26 cellular contexts compared by ENCODE assay signal in the genomic region with DNA sequence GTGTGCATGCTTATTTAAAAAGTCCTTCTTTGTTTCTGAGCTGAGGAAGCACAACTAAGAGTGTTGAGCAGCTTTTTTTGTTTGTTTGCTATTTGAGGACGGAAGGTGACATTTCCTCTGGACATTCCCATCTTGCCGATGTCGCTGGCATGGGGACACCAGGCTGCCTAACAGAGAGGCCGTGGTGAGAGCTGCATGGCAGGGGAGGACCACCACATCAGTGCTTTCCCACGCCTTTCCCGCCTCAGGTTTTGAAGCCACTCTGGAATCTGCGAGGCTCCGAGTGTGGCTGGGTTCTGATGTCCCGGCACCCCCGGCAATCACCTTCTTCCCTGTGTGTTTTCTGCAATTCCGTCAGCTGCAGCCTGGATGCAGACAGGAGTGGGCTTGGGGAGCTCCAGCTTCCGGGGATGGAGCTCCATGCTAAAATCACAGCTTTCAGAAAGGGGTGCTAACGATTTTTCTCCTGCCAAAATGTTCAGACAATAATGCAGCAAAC.
"Had no signal": no experiment of that assay in that cellular context is flagged by ENCODE, and none has a peak within 500 bp of the region (broad histone marks: within the 10 kb centered on the region; RNA-seq: fewer than 3 reads in every experiment).

No MANE protein-coding gene starts in this region.

- H3K9ac ChIP-seq: KMS-11 had no signal

- H3K9me3 Mint-ChIP-seq: activated B cell treated with CpG ODN at 0.5 μM for 24 hours; activated CD4-positive, alpha-beta memory T cell treated with anti-CD3 and anti-CD28 coated beads for 36 hours; activated CD4-positive, alpha-beta T cell treated with anti-CD3 and anti-CD28 coated beads, Interleukin-2, amount 10 ng/mL, durations not matched to agents 7 days and 5 days; activated T-cell treated with anti-CD3 and anti-CD28 coated beads, Interleukin-2, amount 50 U/mL, for 4 hours; T-helper 1 cell treated with Interleukin-12 subunit alpha and Interleukin-12 subunit beta and Interleukin-4 antibody, amounts not matched to agents 30 μg/mL and 1 μg/mL, for 36 hours had no signal

- H3K27me3 Mint-ChIP-seq: activated B cell treated with CpG ODN at 0.5 μM for 24 hours; activated CD4-positive, alpha-beta T cell treated with anti-CD3 and anti-CD28 coated beads, Interleukin-2, amount 10 ng/mL, durations not matched to agents 7 days and 5 days had no signal

- FAIRE-seq: astrocyte, RCC 7860 had no signal

- H3K27ac ChIP-seq: KMS-11, SJSA1 had no signal

- H3K27me3 ChIP-seq: SJSA1 had no signal

- DNase-seq: activated B cell treated with CpG ODN at 0.5 μM for 24 hours; activated CD4-positive, alpha-beta memory T cell treated with anti-CD3 and anti-CD28 coated beads for 36 hours; activated CD4-positive, alpha-beta T cell treated with anti-CD3 and anti-CD28 coated beads, Interleukin-2, amount 10 ng/mL, durations not matched to agents 7 days and 5 days; activated CD8-positive, alpha-beta memory T cell treated with anti-CD3 and anti-CD28 coated beads for 24 hours; activated effector memory CD4-positive, alpha-beta T cell treated with anti-CD3 and anti-CD28 coated beads, Interleukin-2, amount 50 U/mL, for 16 hours; activated naive CD4-positive, alpha-beta T cell treated with Interleukin-2 at 50 U/mL for 16 hours; activated T-cell treated with anti-CD3 and anti-CD28 coated beads, Interleukin-2, amount 50 U/mL, for 4 hours; amygdala; NCI-H1048; NCI-H146; NCI-H1930; NCI-H2107; NCI-H345; NCI-H510A; NCI-H526 treated with DMSO at 0.1 percent for 48 hours; NCI-H82; NK-92 treated with Interleukin-12 subunit alpha and Interleukin-12 subunit beta, amount 100 ng/mL, for 24 hours; OCI-M1; SHP77 had no signal

- H3K4me3 Mint-ChIP-seq: activated B cell treated with CpG ODN at 0.5 μM for 24 hours; activated CD4-positive, alpha-beta memory T cell treated with anti-CD3 and anti-CD28 coated beads for 36 hours; activated CD4-positive, alpha-beta T cell treated with anti-CD3 and anti-CD28 coated beads, Interleukin-2, amount 10 ng/mL, durations not matched to agents 7 days and 5 days; activated naive CD8-positive, alpha-beta T cell; activated T-cell treated with anti-CD3 and anti-CD28 coated beads, Interleukin-2, amount 50 U/mL, for 4 hours; brain; T-helper 1 cell treated with Interleukin-12 subunit alpha and Interleukin-12 subunit beta and Interleukin-4 antibody, amounts not matched to agents 30 μg/mL and 1 μg/mL, for 36 hours had no signal

- H3K4me2 ChIP-seq: KMS-11 had no signal

- H3K36me3 ChIP-seq: SJSA1 had no signal

- ATAC-seq: activated T-cell treated with anti-CD3 and anti-CD28 coated beads, Interleukin-2, amount 50 U/mL, for 4 hours had no signal

- H3K36me3 Mint-ChIP-seq: activated CD4-positive, alpha-beta memory T cell treated with anti-CD3 and anti-CD28 coated beads for 36 hours; activated naive CD8-positive, alpha-beta T cell; brain had no signal

- H3K27ac Mint-ChIP-seq: activated B cell treated with CpG ODN at 0.5 μM for 24 hours; activated CD4-positive, alpha-beta memory T cell treated with anti-CD3 and anti-CD28 coated beads for 36 hours; activated CD4-positive, alpha-beta T cell treated with anti-CD3 and anti-CD28 coated beads, Interleukin-2, amount 10 ng/mL, durations not matched to agents 7 days and 5 days; activated naive CD8-positive, alpha-beta T cell; brain; T-helper 1 cell treated with Interleukin-12 subunit alpha and Interleukin-12 subunit beta and Interleukin-4 antibody, amounts not matched to agents 30 μg/mL and 1 μg/mL, for 36 hours had no signal

- H3K4me3 ChIP-seq: SJSA1 had no signal

- H3K4me1 ChIP-seq: SJSA1 had no signal

- H3K4me1 Mint-ChIP-seq: activated B cell treated with CpG ODN at 0.5 μM for 24 hours; activated CD4-positive, alpha-beta T cell treated with anti-CD3 and anti-CD28 coated beads, Interleukin-2, amount 10 ng/mL, durations not matched to agents 7 days and 5 days had no signal
